ENCODE assay signal across 8 cellular contexts in genomic region chr5:136018814-136019777, GRCh38. TPM values are rescaled to one million over a fixed set of nuclear protein-coding genes. Genes with fewer than 3 reads are reported as not detected.
A peak's percentile ranks its signal among the peaks of the same experiment; 100 is the strongest.
DNase-seq lines count a peak whose midpoint lies in the region; ATAC-seq, FAIRE-seq and TF ChIP-seq lines count a peak whose summit lies in the region.

No MANE protein-coding gene starts in this region.

- H3K4me1 ChIP-seq in foreskin keratinocyte (peaks cover 43% of the 10 kb centered on the region), mesendoderm (ENCODE audit: control insufficient read depth, low read depth, low read length) (no peaks in the 10 kb centered on the region)

- no peaks in the 10 kb centered on the region for H3K9me3 Mint-ChIP-seq in activated CD4-positive, alpha-beta T cell treated with anti-CD3 and anti-CD28 coated beads for 36 hours (ENCODE audit: low read depth)

- H3K79me2 ChIP-seq in mesendoderm (ENCODE audit: control insufficient read depth, insufficient read depth, low read length): no peaks in the 10 kb centered on the region

- FAIRE-seq in D721Med (lab: Jason Lieb, UNC): no peak

- POLR2A ChIA-PET in activated CD4-positive, alpha-beta T cell treated with anti-CD3 and anti-CD28 coated beads for 36 hours (lab: Charles Lee): no interaction called here

- H2BK120ac ChIP-seq in mesendoderm (ENCODE audit: low read depth, low read length): no peak overlapping the region

- no peak overlapping the region for H4K8ac ChIP-seq in mesendoderm (ENCODE audit: low read depth, low read length)

- no peak overlapping the region for H3K9ac ChIP-seq in mesendoderm (ENCODE audit: low read length)

- H3K4me3 Mint-ChIP-seq in activated CD4-positive, alpha-beta T cell treated with anti-CD3 and anti-CD28 coated beads for 36 hours: no peak overlapping the region

- H3K4me3 ChIP-seq in skeletal muscle cell (ENCODE audit: low read depth, low read length) (no peak overlapping the region), mesendoderm (ENCODE audit: low read length) (no peak overlapping the region)

- no peaks in the 10 kb centered on the region for H3K36me3 Mint-ChIP-seq in activated CD4-positive, alpha-beta T cell treated with anti-CD3 and anti-CD28 coated beads for 36 hours (ENCODE audit: low read depth)

- no peaks in the 10 kb centered on the region for H3K4me1 Mint-ChIP-seq in activated CD4-positive, alpha-beta T cell treated with anti-CD3 and anti-CD28 coated beads for 36 hours

- peaks cover 29% of the 10 kb centered on the region for H3K27me3 Mint-ChIP-seq in activated CD4-positive, alpha-beta T cell treated with anti-CD3 and anti-CD28 coated beads for 36 hours

- H3K79me1 ChIP-seq in mesendoderm (ENCODE audit: low read length): no peaks in the 10 kb centered on the region

- H2BK5ac ChIP-seq in mesendoderm (ENCODE audit: low read length): no peak overlapping the region

- no peaks in the 10 kb centered on the region for H3K27me3 ChIP-seq in foreskin keratinocyte
- H3K27me3 ChIP-seq in mesendoderm (ENCODE audit: insufficient read depth, low read length, poor library complexity): no peaks in the 10 kb centered on the region

- H2AK5ac ChIP-seq in mesendoderm (ENCODE audit: low read length): no peak overlapping the region

- H3K4me2 ChIP-seq in mesendoderm (ENCODE audit: low read length): no peak overlapping the region

- H3K23ac ChIP-seq in mesendoderm (ENCODE audit: low read length): no peak overlapping the region

- intact Hi-C loops in activated CD4-positive, alpha-beta T cell treated with anti-CD3 and anti-CD28 coated beads for 36 hours (cut with DNase I, micrococcal nuclease): no loop called here

- H3K18ac ChIP-seq in mesendoderm (ENCODE audit: low read length): no peak overlapping the region

- H3K27ac ChIP-seq in foreskin keratinocyte (peak overlapping the region; percentile 96), mesendoderm (ENCODE audit: low read depth, low read length) (no peak overlapping the region)

- no peak overlapping the region for H3K27ac Mint-ChIP-seq in activated CD4-positive, alpha-beta T cell treated with anti-CD3 and anti-CD28 coated beads for 36 hours

- no peak overlapping the region for H2BK15ac ChIP-seq in mesendoderm (replicated peaks; ENCODE audit: low read depth)

- WGBS in mesendoderm (ENCODE audit: extremely low coverage, insufficient coverage, low lambda C conversion rate): no CpG with 5 or more reads among the region's 11 CpGs

- H3K4ac ChIP-seq in mesendoderm (ENCODE audit: low read depth, low read length): no peak overlapping the region

- DNase-seq in EH (ENCODE audit: low read depth): peak; percentile 98
- DNase-seq in T1000 (lab: John Stamatoyannopoulos, UW): peak; percentile 21
- peak; percentile 75 to 85 for DNase-seq in foreskin keratinocyte
- peak; percentile 97 for DNase-seq in skeletal muscle cell (ENCODE audit: low read depth)
- DNase-seq in activated CD4-positive, alpha-beta T cell treated with anti-CD3 and anti-CD28 coated beads for 36 hours: no peak
- DNase-seq in D721Med (ENCODE audit: insufficient read length, low spot score): no peak
- no peak for DNase-seq in mesendoderm
- DNase-seq in NCI-H1694 treated with DMSO at 0.1 percent for 48 hours (lab: John Stamatoyannopoulos, UW): no peak

- ATAC-seq in foreskin keratinocyte: peak; percentile 1
- no peak for ATAC-seq in activated CD4-positive, alpha-beta T cell treated with anti-CD3 and anti-CD28 coated beads for 36 hours

- H4K5ac ChIP-seq in mesendoderm (ENCODE audit: low read length): no peak overlapping the region

- TF ChIP-seq CTCF in foreskin keratinocyte (conservative IDR thresholded peaks at IDR 0.05) (peak; percentile 32), D721Med (IDR thresholded peaks at IDR 0.05; ENCODE audit: insufficient read depth, missing control alignments) (no peak)

- CTCF ChIA-PET in activated CD4-positive, alpha-beta T cell treated with anti-CD3 and anti-CD28 coated beads for 36 hours (lab: Charles Lee): interaction anchor here (0.5 kb wide), 1 partner anchor 41 kb away, joined by 3 read pairs; no protein-coding TSS in a partner anchor

- no peaks in the 10 kb centered on the region for H3K36me3 ChIP-seq in mesendoderm (ENCODE audit: control insufficient read depth, insufficient read depth, low read length)

- no peak overlapping the region for H3K56ac ChIP-seq in mesendoderm (ENCODE audit: low read length)

RNA-seq across cellular contexts. Expression of gene TGFBI, which starts 9.7 kb away (rescaled TPM):
- total RNA-seq in foreskin keratinocyte: 86.9 and 143 TPM in 2 replicates
- polyA plus RNA-seq in foreskin keratinocyte: 77.4 and 131 TPM in 2 replicates
- total RNA-seq in activated CD4-positive, alpha-beta T cell treated with anti-CD3 and anti-CD28 coated beads for 36 hours: not detected
- polyA plus RNA-seq in mesendoderm (2013, experiment 1 of 2): 3.8 TPM
- polyA plus RNA-seq in mesendoderm (2013, experiment 2 of 2): 4.0 TPM

Comparison
In these comparisons a context has a peak if more than half of its experiments do, and no peak if none do; other contexts are left out.
1. DNase-seq: peak in EH (single experiment), T1000 (single experiment), foreskin keratinocyte (2 of 2) and skeletal muscle cell (single experiment); none in activated CD4-positive, alpha-beta T cell treated with anti-CD3 and anti-CD28 coated beads for 36 hours (single experiment), D721Med (single experiment), mesendoderm (single experiment) and NCI-H1694 treated with DMSO at 0.1 percent for 48 hours (single experiment).
2. RNA of gene TGFBI, which starts 9.7 kb away (total RNA-seq): 86.9 to 143 TPM in foreskin keratinocyte; not detected in activated CD4-positive, alpha-beta T cell treated with anti-CD3 and anti-CD28 coated beads for 36 hours; every median in the first group is over 10 times any median in the second.